8 cellular contexts compared by ENCODE assay signal in the genomic region with DNA sequence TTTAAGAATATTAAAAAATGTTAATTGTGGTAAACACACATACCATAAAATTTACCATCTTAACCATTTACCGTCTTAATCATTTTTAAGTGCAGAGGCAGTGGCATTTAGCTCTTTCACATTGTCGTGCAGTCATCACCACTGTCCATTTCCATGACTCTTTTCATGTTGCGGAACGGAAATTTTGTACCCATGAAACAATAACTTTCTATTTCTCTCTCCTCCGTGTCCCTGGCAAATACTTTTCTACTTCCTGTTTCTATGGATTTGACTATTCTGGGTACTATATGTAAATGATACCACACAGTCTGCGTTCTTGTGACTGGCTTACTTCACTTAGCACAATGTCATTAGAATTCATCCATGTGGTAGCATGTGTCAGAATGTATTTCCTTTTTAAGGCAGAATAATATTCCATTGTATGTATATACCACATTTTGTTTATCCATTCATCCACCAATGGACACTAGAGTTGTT. TPM values are rescaled to one million over a fixed set of nuclear protein-coding genes. Genes with fewer than 3 reads are reported as not detected.
DNase-seq lines count a peak whose midpoint lies in the region; ATAC-seq lines count a peak whose summit lies in the region.

No MANE protein-coding gene starts in this region.

- H3K27me3 Mint-ChIP-seq in T-helper 17 cell: no peaks in the 10 kb centered on the region
- no peaks in the 10 kb centered on the region for H3K27me3 Mint-ChIP-seq in naive thymus-derived CD4-positive, alpha-beta T cell

- H3K27ac Mint-ChIP-seq in T-helper 17 cell: peak overlapping the region; percentile 4
- peak overlapping the region in 8 of 9 donors; percentile 48 to 92 (median 77) for H3K27ac Mint-ChIP-seq in naive thymus-derived CD4-positive, alpha-beta T cell

- H3K36me3 ChIP-seq in naive thymus-derived CD4-positive, alpha-beta T cell (ENCODE audit: control insufficient read depth in 2 of 3, insufficient read depth in 3 of 3, low read length in 3 of 3): no peaks in the 10 kb centered on the region

- peaks cover 57% of the 10 kb centered on the region for H3K4me1 Mint-ChIP-seq in T-helper 17 cell
- peaks cover 45 to 91% (median 73%) of the 10 kb centered on the region in 7 donors for H3K4me1 Mint-ChIP-seq in naive thymus-derived CD4-positive, alpha-beta T cell

- H3K9me3 Mint-ChIP-seq in naive thymus-derived CD4-positive, alpha-beta T cell: peaks cover 0 to 11% (median 0%) of the 10 kb centered on the region in 11 donors

- intact Hi-C loops in naive thymus-derived CD4-positive, alpha-beta T cell (cut with micrococcal nuclease): loop anchor here (5.0 to 10.0 kb wide), 2 partner anchors 34 to 296 kb away; no protein-coding TSS in a partner anchor

- H3K27ac ChIP-seq in naive thymus-derived CD4-positive, alpha-beta T cell (ENCODE audit: low read depth, low read length): no peak overlapping the region

- ATAC-seq in GM18867 (IDR thresholded peaks at IDR 0.05; ENCODE audit: unreplicated experiment) (peak; percentile 49), HG02840 (IDR thresholded peaks at IDR 0.05; ENCODE audit: low FRiP score, unreplicated experiment) (peak; percentile 53), T-helper 17 cell (peak; percentile 56), HG02623 (IDR thresholded peaks at IDR 0.05; ENCODE audit: unreplicated experiment) (no peak)
- ATAC-seq in naive thymus-derived CD4-positive, alpha-beta T cell: peak; percentile 69

- H3K36me3 Mint-ChIP-seq in T-helper 17 cell (ENCODE audit: low read depth): no peaks in the 10 kb centered on the region
- H3K36me3 Mint-ChIP-seq in naive thymus-derived CD4-positive, alpha-beta T cell: peaks cover 6 to 20% (median 12%) of the 10 kb centered on the region in 5 donors

- no peak for DNase-seq in T-helper 17 cell
- peak in 1 of 9 donors; percentile 23 for DNase-seq in naive thymus-derived CD4-positive, alpha-beta T cell
- DNase-seq in dedifferentiated amniotic fluid mesenchymal stem cell (ENCODE audit: extremely low spot score): no peak
- no peak for DNase-seq in NCI-H2107 treated with DMSO at 0.1 percent for 48 hours (lab: John Stamatoyannopoulos, UW; ENCODE audit: unreplicated experiment)
- DNase-seq in amygdala (lab: John Stamatoyannopoulos, UW): no peak

- H3K27me3 ChIP-seq in naive thymus-derived CD4-positive, alpha-beta T cell (ENCODE audit: control insufficient read depth in 2 of 2, insufficient read depth in 2 of 2, low read length in 2 of 2): no peaks in the 10 kb centered on the region

- POLR2A ChIA-PET in naive thymus-derived CD4-positive, alpha-beta T cell (lab: Charles Lee): no interaction called here

- no peaks in the 10 kb centered on the region for H3K9me3 ChIP-seq in T-helper 17 cell (ENCODE audit: control insufficient read depth, low read length, poor library complexity, severe bottlenecking)
- H3K9me3 ChIP-seq in naive thymus-derived CD4-positive, alpha-beta T cell (ENCODE audit: control insufficient read depth in 2 of 3, low read length in 3 of 3): no peaks in the 10 kb centered on the region

- CTCF ChIA-PET in naive thymus-derived CD4-positive, alpha-beta T cell (lab: Charles Lee): interaction anchor here (1.1 kb wide), 1 partner anchor 114 kb away, joined by 3 read pairs; no protein-coding TSS in a partner anchor

- H3K4me3 Mint-ChIP-seq in T-helper 17 cell: peak overlapping the region; percentile 82
- H3K4me3 Mint-ChIP-seq in naive thymus-derived CD4-positive, alpha-beta T cell: peak overlapping the region in 7 of 10 donors; percentile 10 to 81 (median 50)

- no peak overlapping the region for H3K4me3 ChIP-seq in naive thymus-derived CD4-positive, alpha-beta T cell (ENCODE audit: low read length)

- peaks cover 26 to 40% of the 10 kb centered on the region in 2 donors for H3K4me1 ChIP-seq in naive thymus-derived CD4-positive, alpha-beta T cell (ENCODE audit: control insufficient read depth in 2 of 2, insufficient read depth in 2 of 2, low read length in 2 of 2)

RNA-seq across cellular contexts. Expression of gene AKAP13, which starts 27.9 kb away (rescaled TPM):
- total RNA-seq in T-helper 17 cell: 100 to 1,000 TPM; 426 to 437 TPM
- total RNA-seq in naive thymus-derived CD4-positive, alpha-beta T cell: 100 to 1,000 TPM; 170 to 400 (median 241) TPM
- 100 to 1,000 TPM; 108 to 148 TPM for polyA plus RNA-seq in naive thymus-derived CD4-positive, alpha-beta T cell
